Comparison of ENCODE assay signal across 25 cellular contexts in the genomic region with DNA sequence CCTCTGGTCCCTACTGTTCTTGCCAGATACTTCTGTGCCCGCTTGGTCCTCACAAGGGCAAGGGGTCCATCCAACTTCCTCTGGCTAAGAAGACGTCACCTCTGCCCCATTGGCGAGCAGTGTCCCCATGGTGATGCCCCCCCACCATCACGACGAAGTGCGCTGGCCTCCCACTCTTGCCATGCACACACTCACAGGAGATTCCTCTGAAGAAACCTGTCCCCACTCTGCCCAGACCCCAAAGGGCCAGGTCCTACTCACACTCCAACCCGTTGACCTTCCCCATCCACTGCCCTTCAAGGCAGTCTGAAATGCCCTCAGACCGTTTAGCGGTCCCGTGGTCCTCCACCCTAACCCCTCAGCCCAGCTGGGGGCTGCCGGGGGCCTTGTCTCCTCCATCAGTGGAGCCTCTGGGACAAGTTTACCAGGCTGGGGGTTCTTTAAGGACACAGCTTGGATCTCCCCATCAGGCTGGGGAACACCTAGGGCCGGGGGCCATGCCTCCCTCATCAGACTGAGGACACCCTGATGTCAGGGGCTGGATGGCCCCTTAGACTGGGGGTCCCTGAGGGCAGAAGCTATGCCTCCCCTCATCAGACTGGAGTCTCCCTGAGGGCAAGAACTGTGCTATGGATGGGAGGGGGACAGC.
"Had no signal": no experiment of that assay in that cellular context is flagged by ENCODE, and none has a peak within 500 bp of the region (broad histone marks: within the 10 kb centered on the region; RNA-seq: fewer than 3 reads in every experiment).

No MANE protein-coding gene starts in this region.

- H3K4me1 ChIP-seq: breast epithelium, colonic mucosa had no signal

- H3K4me3 ChIP-seq: breast epithelium, colonic mucosa, dorsolateral prefrontal cortex, esophagus muscularis mucosa, gastrocnemius medialis, mucosa of descending colon, stomach, suprapubic skin, uterus had no signal

- DNase-seq: activated CD4-positive, alpha-beta T cell treated with anti-CD3 and anti-CD28 coated beads, Interleukin-2, amount 10 ng/mL, durations not matched to agents 24 days and 14 days; activated CD8-positive, alpha-beta memory T cell treated with anti-CD3 and anti-CD28 coated beads, Interleukin-2, amount 10 ng/mL, durations not matched to agents 7 days and 5 days; activated CD8-positive, alpha-beta T cell treated with anti-CD3 and anti-CD28 coated beads for 36 hours; activated gamma-delta T cell treated with Interleukin-2 at 50 U/mL for 16 hours; aorta; colonic mucosa; effector memory CD8-positive, alpha-beta T cell; gastrocnemius medialis; head of caudate nucleus; islet precursor cell; left cardiac atrium; mucosa of descending colon; stimulated activated CD4-positive, alpha-beta T cell treated with anti-CD3 and anti-CD28 coated beads, Interleukin-12 subunit alpha, Interleukin-12 subunit beta, amount 100 ng/mL, for 4 hours; stimulated activated CD4-positive, alpha-beta T cell treated with anti-CD3 and anti-CD28 coated beads, Interleukin-1b, Interleukin-23, amount 100 ng/mL, for 48 hours; stomach; trophoblast cell; uterus had no signal

- H3K27me3 ChIP-seq: breast epithelium, dorsolateral prefrontal cortex, esophagus muscularis mucosa, gastrocnemius medialis, suprapubic skin, uterus had no signal

- H3K36me3 Mint-ChIP-seq: activated CD8-positive, alpha-beta memory T cell treated with anti-CD3 and anti-CD28 coated beads, Interleukin-2, amount 10 ng/mL, durations not matched to agents 7 days and 5 days; activated naive CD4-positive, alpha-beta T cell treated with anti-CD3 and anti-CD28 coated beads, Interleukin-2, amount 50 U/mL, for 24 hours had no signal

- H3K9me3 Mint-ChIP-seq: activated CD4-positive, alpha-beta T cell treated with anti-CD3 and anti-CD28 coated beads, Interleukin-2, amount 10 ng/mL, durations not matched to agents 24 days and 14 days; activated CD8-positive, alpha-beta T cell treated with anti-CD3 and anti-CD28 coated beads for 36 hours; activated naive CD4-positive, alpha-beta T cell treated with anti-CD3 and anti-CD28 coated beads, Interleukin-2, amount 50 U/mL, for 24 hours; effector memory CD8-positive, alpha-beta T cell had no signal

- H3K36me3 ChIP-seq: breast epithelium, colonic mucosa, gastrocnemius medialis, stomach, suprapubic skin, uterus had no signal

- H3K27ac Mint-ChIP-seq: activated CD4-positive, alpha-beta T cell treated with anti-CD3 and anti-CD28 coated beads, Interleukin-2, amount 10 ng/mL, durations not matched to agents 24 days and 14 days; activated CD8-positive, alpha-beta memory T cell treated with anti-CD3 and anti-CD28 coated beads, Interleukin-2, amount 10 ng/mL, durations not matched to agents 7 days and 5 days; activated CD8-positive, alpha-beta T cell treated with anti-CD3 and anti-CD28 coated beads for 36 hours; activated naive CD4-positive, alpha-beta T cell treated with anti-CD3 and anti-CD28 coated beads, Interleukin-2, amount 50 U/mL, for 24 hours; progenitor cell of endocrine pancreas had no signal

- H3K9me3 ChIP-seq: breast epithelium, colonic mucosa, esophagus muscularis mucosa, gastrocnemius medialis, mucosa of descending colon, stomach, suprapubic skin, uterus had no signal

- H3K4me3 Mint-ChIP-seq: activated CD4-positive, alpha-beta T cell treated with anti-CD3 and anti-CD28 coated beads, Interleukin-2, amount 10 ng/mL, durations not matched to agents 24 days and 14 days; activated CD8-positive, alpha-beta memory T cell treated with anti-CD3 and anti-CD28 coated beads, Interleukin-2, amount 10 ng/mL, durations not matched to agents 7 days and 5 days; activated CD8-positive, alpha-beta T cell treated with anti-CD3 and anti-CD28 coated beads for 36 hours; activated naive CD4-positive, alpha-beta T cell treated with anti-CD3 and anti-CD28 coated beads, Interleukin-2, amount 50 U/mL, for 24 hours; effector memory CD8-positive, alpha-beta T cell had no signal

- H3K27ac ChIP-seq: breast epithelium, colonic mucosa, esophagus muscularis mucosa, gastrocnemius medialis, stomach, suprapubic skin, uterus, VCaP had no signal

- ATAC-seq: activated CD4-positive, CD25-positive, alpha-beta regulatory T cell treated with anti-CD3 and anti-CD28 coated beads, Interleukin-2, amount 50 U/mL, for 24 hours; activated CD8-positive, alpha-beta memory T cell treated with anti-CD3 and anti-CD28 coated beads, Interleukin-2, amount 10 ng/mL, durations not matched to agents 7 days and 5 days; activated CD8-positive, alpha-beta T cell treated with anti-CD3 and anti-CD28 coated beads for 36 hours; effector memory CD8-positive, alpha-beta T cell; gastrocnemius medialis; left cardiac atrium; mucosa of descending colon had no signal

- H3K4me1 Mint-ChIP-seq: activated CD4-positive, alpha-beta T cell treated with anti-CD3 and anti-CD28 coated beads, Interleukin-2, amount 10 ng/mL, durations not matched to agents 24 days and 14 days; activated naive CD4-positive, alpha-beta T cell treated with anti-CD3 and anti-CD28 coated beads, Interleukin-2, amount 50 U/mL, for 24 hours had no signal
